Comparison of ENCODE assay signal across 8 cellular contexts in genomic region chr1:12615166-12615915, GRCh38. TPM values are rescaled to one million over a fixed set of nuclear protein-coding genes. Genes with fewer than 3 reads are reported as not detected.
A peak's percentile ranks its signal among the peaks of the same experiment; 100 is the strongest.
DNase-seq lines count a peak whose midpoint lies in the region; ATAC-seq and TF ChIP-seq lines count a peak whose summit lies in the region.

No MANE protein-coding gene starts in this region.

- no peak overlapping the region for H4K8ac ChIP-seq in mesendoderm (ENCODE audit: low read depth, low read length)

- H4K5ac ChIP-seq in mesendoderm (ENCODE audit: low read length), result no peak overlapping the region

- no peaks in the 10 kb centered on the region for H3K79me2 ChIP-seq in mesendoderm (ENCODE audit: control insufficient read depth, insufficient read depth, low read length)

- H3K18ac ChIP-seq in mesendoderm (ENCODE audit: low read length), result peak overlapping the region; percentile 34

- intact Hi-C loops in left ventricle myocardium superior (cut with micrococcal nuclease) (no loop called here), body of pancreas (cut with DNase I) (no loop called here), uterus (cut with DNase I; ENCODE audit: low total_unique reads) (no loop called here)

- peak overlapping the region; percentile 63 for H3K4me3 ChIP-seq in cardiac muscle cell
- H3K4me3 ChIP-seq in body of pancreas, result peak overlapping the region; percentile 43 to 80
- no peak overlapping the region for H3K4me3 ChIP-seq in mesendoderm (ENCODE audit: low read length)
- peak overlapping the region; percentile 57 to 74 for H3K4me3 ChIP-seq in uterus

- WGBS in body of pancreas, 2 donors, result 5 to 12% methylated on average over 10 to 13 of the region's 13 CpGs
- WGBS in mesendoderm (ENCODE audit: extremely low coverage, insufficient coverage, low lambda C conversion rate), result no CpG with 5 or more reads among the region's 13 CpGs

- H2BK120ac ChIP-seq in mesendoderm (ENCODE audit: low read depth, low read length), result no peak overlapping the region

- H3K4ac ChIP-seq in mesendoderm (ENCODE audit: low read depth, low read length), result peak overlapping the region; percentile 18

- peak overlapping the region; percentile 48 for H3K23ac ChIP-seq in mesendoderm (ENCODE audit: low read length)

- peak overlapping the region; percentile 54 for H3K56ac ChIP-seq in mesendoderm (ENCODE audit: low read length)

- H3K36me3 ChIP-seq in cardiac muscle cell (no peaks in the 10 kb centered on the region), body of pancreas (replicated peaks in 1 of 2; ENCODE audit: insufficient read depth in 1 of 2, low read depth in 2 of 2) (peaks cover 0 to 3% of the 10 kb centered on the region in 2 donors), mesendoderm (ENCODE audit: control insufficient read depth, insufficient read depth, low read length) (no peaks in the 10 kb centered on the region), uterus (no peaks in the 10 kb centered on the region)

- TF ChIP-seq CTCF in cardiac muscle cell (IDR thresholded peaks at IDR 0.05; ENCODE audit: low read depth, low read length) (no peak), body of pancreas (IDR thresholded peaks at IDR 0.05) (no peak), uterus (IDR thresholded peaks at IDR 0.05) (no peak)

- no peak overlapping the region for H2BK15ac ChIP-seq in mesendoderm (replicated peaks; ENCODE audit: low read depth)

- TF ChIP-seq POLR2A in body of pancreas (IDR thresholded peaks at IDR 0.05), result no peak
- TF ChIP-seq POLR2A in uterus (IDR thresholded peaks at IDR 0.05), result no peak

- DNase-seq in cardiac muscle cell (ENCODE audit: low read depth in 1 of 2, low spot score in 1 of 2) (no peak), left ventricle myocardium superior (no peak), body of pancreas (peak in 1 of 4 donors; percentile 20), mesendoderm (no peak), uterus (no peak), NCI-H446 (lab: John Stamatoyannopoulos, UW) (no peak), KG1 (lab: John Stamatoyannopoulos, UW) (no peak)

- H3K27ac ChIP-seq in cardiac muscle cell (no peak overlapping the region), body of pancreas (peak overlapping the region; percentile 93 to 99 (median 98)), mesendoderm (ENCODE audit: low read depth, low read length) (peak overlapping the region; percentile 13), uterus (peak overlapping the region; percentile 93 to 94)

- H3K79me1 ChIP-seq in mesendoderm (ENCODE audit: low read length), result no peaks in the 10 kb centered on the region

- no peaks in the 10 kb centered on the region for H3K27me3 ChIP-seq in cardiac muscle cell
- no peaks in the 10 kb centered on the region for H3K27me3 ChIP-seq in body of pancreas
- H3K27me3 ChIP-seq in mesendoderm (ENCODE audit: insufficient read depth, low read length, poor library complexity), result no peaks in the 10 kb centered on the region
- no peaks in the 10 kb centered on the region for H3K27me3 ChIP-seq in uterus

- H3K9ac ChIP-seq in mesendoderm (ENCODE audit: low read length), result peak overlapping the region; percentile 35

- ATAC-seq in left ventricle myocardium superior (no peak), body of pancreas (no peak), GM19467 (IDR thresholded peaks at IDR 0.05; ENCODE audit: unreplicated experiment) (no peak)

- no peaks in the 10 kb centered on the region for H3K9me3 ChIP-seq in cardiac muscle cell (ENCODE audit: low read depth)
- H3K9me3 ChIP-seq in body of pancreas, result no peaks in the 10 kb centered on the region
- H3K9me3 ChIP-seq in uterus, result no peaks in the 10 kb centered on the region

- H2BK5ac ChIP-seq in mesendoderm (ENCODE audit: low read length), result peak overlapping the region; percentile 28

- peak overlapping the region; percentile 53 for H3K4me2 ChIP-seq in mesendoderm (ENCODE audit: low read length)

- H3K4me1 ChIP-seq in cardiac muscle cell (ENCODE audit: low read depth), result peaks cover 5% of the 10 kb centered on the region
- peaks cover 68% of the 10 kb centered on the region for H3K4me1 ChIP-seq in body of pancreas
- H3K4me1 ChIP-seq in mesendoderm (ENCODE audit: control insufficient read depth, low read depth, low read length), result peaks cover 7% of the 10 kb centered on the region
- H3K4me1 ChIP-seq in uterus, result peaks cover 0 to 4% of the 10 kb centered on the region in 2 donors

- no peak overlapping the region for H2AK5ac ChIP-seq in mesendoderm (ENCODE audit: low read length)

RNA-seq across cellular contexts. Expression of gene DHRS3, which starts 2.7 kb away (rescaled TPM):
- 12.5 and 19.5 TPM in 2 replicates for total RNA-seq in cardiac muscle cell
- polyA plus RNA-seq in cardiac muscle cell, result 9.9 and 15.3 TPM in 2 replicates
- total RNA-seq in left ventricle myocardium superior, result 79.6 TPM
- 100 to 1,000 TPM in 1 of 2 donors, 10 to 100 TPM in 1; 81.7 to 104 TPM for total RNA-seq in body of pancreas
- polyA plus RNA-seq in mesendoderm (2013, experiment 1 of 2), result 2.5 TPM
- 2.8 TPM for polyA plus RNA-seq in mesendoderm (2013, experiment 2 of 2)
- total RNA-seq in uterus, result 10 to 100 TPM; 12.6 to 82.0 (median 51.5) TPM

RNA-seq across cellular contexts. Expression of gene AADACL4, which starts 28.5 kb away (rescaled TPM):
- total RNA-seq in cardiac muscle cell (not detected in 2 replicates), left ventricle myocardium superior (not detected), body of pancreas (not detected), uterus (under 1 TPM in 2 of 4 donors, not detected in 2; 0.14 to 0.46 TPM)
- not detected in 2 replicates for polyA plus RNA-seq in cardiac muscle cell
- not detected for polyA plus RNA-seq in mesendoderm (2013, experiment 1 of 2)
- polyA plus RNA-seq in mesendoderm (2013, experiment 2 of 2), result not detected
